1 cellular context compared by ENCODE assay signal in genomic region chr7:31991406-31991805, GRCh38.
TF ChIP-seq lines count a peak whose summit lies in the region.

No MANE protein-coding gene starts in this region.

TF ChIP-seq in IMR-90, 13 proteins besides CTCF, POLR2A, EP300 and RAD21:
- TF ChIP-seq NFE2L2 (IDR thresholded peaks at IDR 0.05; ENCODE audit: low read depth, low read length) (no peak), USF2 (IDR thresholded peaks at IDR 0.05; ENCODE audit: low read depth, low read length) (no peak), RCOR1 (IDR thresholded peaks at IDR 0.05; ENCODE audit: insufficient replicate concordance, low read length) (no peak), MAZ (IDR thresholded peaks at IDR 0.05; ENCODE audit: borderline replicate concordance, low read depth, low read length) (no peak), CHD1 (IDR thresholded peaks at IDR 0.05; ENCODE audit: low read depth, low read length) (no peak), FOS (IDR thresholded peaks at IDR 0.05; ENCODE audit: low read depth, low read length) (no peak), MXI1 (IDR thresholded peaks at IDR 0.05; ENCODE audit: borderline replicate concordance, low read depth, low read length) (no peak), BHLHE40 (IDR thresholded peaks at IDR 0.05; ENCODE audit: low read depth, low read length) (no peak), ELK1 (IDR thresholded peaks at IDR 0.05; ENCODE audit: borderline replicate concordance, low read depth, low read length) (no peak), MAFK (IDR thresholded peaks at IDR 0.05; ENCODE audit: low read depth, low read length) (no peak), RFX5 (IDR thresholded peaks at IDR 0.05; ENCODE audit: low read depth, low read length) (no peak), CEBPB (IDR thresholded peaks at IDR 0.05; ENCODE audit: low read depth, low read length) (no peak), SMC3 (IDR thresholded peaks at IDR 0.05; ENCODE audit: low read depth, low read length) (no peak)
